10 cellular contexts compared by ENCODE assay signal in the genomic region with DNA sequence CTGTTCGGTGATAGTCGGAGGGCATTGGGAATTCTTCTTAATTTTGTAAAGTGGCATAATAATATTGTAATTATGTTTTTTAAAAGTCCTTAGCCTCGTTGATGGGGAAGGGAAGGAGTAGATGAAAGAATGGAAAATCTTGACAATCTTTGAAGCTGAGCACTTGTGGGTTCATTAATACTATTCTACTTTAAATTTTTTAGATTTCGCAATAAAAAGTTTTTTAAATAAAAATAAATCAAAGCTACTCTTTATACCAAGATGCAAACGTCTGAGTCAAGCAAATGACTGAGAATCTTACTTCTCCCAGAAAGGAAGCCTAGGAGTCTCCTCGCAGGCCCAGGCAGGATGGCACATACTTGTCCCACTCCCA.
DNase-seq lines count a peak whose midpoint lies in the region; ATAC-seq and TF ChIP-seq lines count a peak whose summit lies in the region.
"Had no signal": no experiment of that assay in that cellular context is flagged by ENCODE, and none has a peak within 500 bp of the region (broad histone marks: within the 10 kb centered on the region; RNA-seq: fewer than 3 reads in every experiment).

No MANE protein-coding gene starts in this region.

- no peak for TF ChIP-seq CTCF in epithelial cell of esophagus (IDR thresholded peaks at IDR 0.05; ENCODE audit: insufficient read depth, low read depth, low read length, missing control alignments)

- no peak for DNase-seq in GM23248
- DNase-seq in T-cell, result no peak
- DNase-seq in epithelial cell of esophagus (ENCODE audit: low read depth), result no peak
- no peak for DNase-seq in NCI-H2029 (lab: John Stamatoyannopoulos, UW)
- no peak for DNase-seq in kidney glomerular epithelial cell (lab: John Stamatoyannopoulos, UW)
- DNase-seq: cerebellar nuclear complex, NCI-H446 had no signal

- POLR2A ChIA-PET in T-cell (lab: Charles Lee), result no interaction called here

- H3K79me2 ChIP-seq in GM23248 (ENCODE audit: insufficient read depth), result no peaks in the 10 kb centered on the region

- H3K9me2 ChIP-seq in GM23248 (ENCODE audit: insufficient read depth), result no peaks in the 10 kb centered on the region

- CTCF ChIA-PET in T-cell (lab: Charles Lee), result no interaction called here

- peaks cover 58 to 63% of the 10 kb centered on the region in 2 donors for H3K27me3 Mint-ChIP-seq in T-cell

- in situ Hi-C loops in GM23248 (cut with MboI), result no loop called here

- H3K9me3 Mint-ChIP-seq in T-cell, result no peaks in the 10 kb centered on the region

- no peak overlapping the region for H3K9ac ChIP-seq in GM23248
- no peak overlapping the region for H3K9ac ChIP-seq in rectal smooth muscle tissue (ENCODE audit: low read length)

- no peaks in the 10 kb centered on the region for H3F3A ChIP-seq in GM23248 (ENCODE audit: insufficient read depth)

- H3K27ac Mint-ChIP-seq in T-cell, result no peak overlapping the region

- ATAC-seq in T-cell (replicated peaks in 1 of 4), result no peak
- no peak for ATAC-seq in GM21381 (IDR thresholded peaks at IDR 0.05; ENCODE audit: unreplicated experiment)

- H3K4me2 ChIP-seq in GM23248 (ENCODE audit: unreplicated experiment), result no peak overlapping the region

- peak overlapping the region; percentile 63; the same call in 1 of the 2 replicates for H3K4me3 ChIP-seq in GM23248
- H3K4me3 ChIP-seq in epithelial cell of esophagus (ENCODE audit: low read length), result peak overlapping the region; percentile 61
- H3K4me3 ChIP-seq in rectal smooth muscle tissue (ENCODE audit: low read length), result peak overlapping the region; percentile 13
- H3K4me3 ChIP-seq: SJSA1 had no signal

- H3K27me3 ChIP-seq in GM23248 (replicated peaks; ENCODE audit: insufficient read depth), result peaks cover 46% of the 10 kb centered on the region
- peaks cover 4% of the 10 kb centered on the region for H3K27me3 ChIP-seq in rectal smooth muscle tissue (ENCODE audit: control insufficient read depth, insufficient read depth, low read length)

- H3K4me3 Mint-ChIP-seq in T-cell, result peak overlapping the region; percentile 59 to 74 (median 71)

- H4K20me1 ChIP-seq in GM23248 (ENCODE audit: insufficient read depth), result no peaks in the 10 kb centered on the region

- H3K36me3 ChIP-seq in GM23248 (ENCODE audit: low read depth) (no peaks in the 10 kb centered on the region), rectal smooth muscle tissue (ENCODE audit: control insufficient read depth, insufficient read depth, low read length) (no peaks in the 10 kb centered on the region)
- H3K36me3 ChIP-seq: SJSA1 had no signal

- peak overlapping the region; percentile 62 for H2AFZ ChIP-seq in GM23248

- H3K27ac ChIP-seq in GM23248, result no peak overlapping the region
- no peak overlapping the region for H3K27ac ChIP-seq in rectal smooth muscle tissue (ENCODE audit: low read depth, low read length)
- H3K27ac ChIP-seq: SJSA1 had no signal

- 11 to 12% methylated on average over 6 of the region's 6 CpGs for WGBS in GM23248 (ENCODE audit: low coverage in 1 of 2, low lambda C conversion rate in 2 of 2, missing lambda C conversion rate in 2 of 2), 2 experiments

- H3K36me3 Mint-ChIP-seq in T-cell, result no peaks in the 10 kb centered on the region

- peaks cover 7 to 13% (median 12%) of the 10 kb centered on the region in 3 donors for H3K4me1 Mint-ChIP-seq in T-cell

- H3K4me1 ChIP-seq in GM23248 (ENCODE audit: insufficient read depth), result peaks cover 5% of the 10 kb centered on the region; the same call in 1 of the 2 replicates
- no peaks in the 10 kb centered on the region for H3K4me1 ChIP-seq in rectal smooth muscle tissue (ENCODE audit: control insufficient read depth, insufficient read depth, low read length)
- H3K4me1 ChIP-seq: SJSA1 had no signal

- H3K9me3 ChIP-seq in GM23248 (ENCODE audit: low read depth), result no peaks in the 10 kb centered on the region
- H3K9me3 ChIP-seq: SJSA1 had no signal

Comparison
In these comparisons a context has a peak if more than half of its experiments do, and no peak if none do; other contexts are left out.
1. H3K4me3 ChIP-seq: peak in every context shown above with its lines; median percentile 63 in GM23248; 61 in epithelial cell of esophagus; 13 in rectal smooth muscle tissue.